In genomic region chr2:233351423-233351822, GRCh38 we compare ENCODE assay signal across 14 cellular contexts. TPM values are rescaled to one million over a fixed set of nuclear protein-coding genes. Genes with fewer than 3 reads are reported as not detected.
A peak's percentile ranks its signal among the peaks of the same experiment; 100 is the strongest.
DNase-seq lines count a peak whose midpoint lies in the region; ATAC-seq and TF ChIP-seq lines count a peak whose summit lies in the region.
"Had no signal": no experiment of that assay in that cellular context is flagged by ENCODE, and none has a peak within 500 bp of the region (broad histone marks: within the 10 kb centered on the region; RNA-seq: fewer than 3 reads in every experiment).

No MANE protein-coding gene starts in this region.

- no peak overlapping the region; a peak in 1 of 4 replicates for H3K4me3 ChIP-seq in SK-N-SH (ENCODE audit: low read depth in 2 of 2, low read length in 1 of 2)
- no peak overlapping the region for H3K4me3 ChIP-seq in NB4 (ENCODE audit: low read depth, low read length)
- H3K4me3 ChIP-seq: HAP-1, skin epidermis, tibial artery had no signal

- no peak for TF ChIP-seq POLR2A in NB4 (IDR thresholded peaks at IDR 0.05; ENCODE audit: extremely low read depth, insufficient read length)

- H3K9ac ChIP-seq in SK-N-SH: peak overlapping the region; percentile 46; the same call in 1 of the 2 replicates

- TF ChIP-seq RAD21 in SK-N-SH (IDR thresholded peaks at IDR 0.05; ENCODE audit: low read length): no peak

- DNase-seq in SK-N-SH (no peak), NB4 (ENCODE audit: low read depth) (peak; percentile 68), caudate nucleus (lab: John Stamatoyannopoulos, UW) (no peak), immature natural killer cell (no peak), pons (ENCODE audit: low spot score) (no peak)
- DNase-seq in stimulated activated naive B cell treated with anti-CD40 and anti-IgM and Interleukin-4, amounts not matched to agents 10 μg/mL and 1 μg/mL and 100 μg/mL, for 72 hours: no peak
- no peak for DNase-seq in activated CD4-positive, alpha-beta T cell treated with anti-CD3 and anti-CD28 coated beads, Interleukin-2, amount 10 ng/mL, durations not matched to agents 7 days and 5 days
- DNase-seq: NCI-H1417 treated with DMSO at 0.1 percent for 48 hours, NCI-H748 treated with DMSO at 0.1 percent for 48 hours had no signal

- CTCF ChIA-PET in SK-N-SH (lab: Yijun Ruan, JAX): no interaction called here
- CTCF ChIA-PET in activated CD4-positive, alpha-beta T cell treated with anti-CD3 and anti-CD28 coated beads, Interleukin-2, amount 10 ng/mL, durations not matched to agents 7 days and 5 days (lab: Charles Lee): interaction anchor here (0.7 to 2.7 kb wide), 2 partner anchors 10 to 20 kb away, joined by 3 to 12 read pairs; no protein-coding TSS in a partner anchor

- no peaks in the 10 kb centered on the region for H3K27me3 Mint-ChIP-seq in stimulated activated naive B cell treated with anti-CD40 and anti-IgM and Interleukin-4, amounts not matched to agents 10 μg/mL and 1 μg/mL and 100 μg/mL, for 72 hours
- H3K27me3 Mint-ChIP-seq in activated CD4-positive, alpha-beta T cell treated with anti-CD3 and anti-CD28 coated beads, Interleukin-2, amount 10 ng/mL, durations not matched to agents 7 days and 5 days: no peaks in the 10 kb centered on the region
- H3K27me3 Mint-ChIP-seq in immature natural killer cell (ENCODE audit: low read depth in 3 of 3): peaks cover 14 to 23% (median 22%) of the 10 kb centered on the region in 3 donors

- H3K4me2 ChIP-seq in SK-N-SH: peak overlapping the region; percentile 30; the same call in 1 of the 2 replicates

- peaks cover 20 to 31% of the 10 kb centered on the region in 2 donors for H3K36me3 Mint-ChIP-seq in stimulated activated naive B cell treated with anti-CD40 and anti-IgM and Interleukin-4, amounts not matched to agents 10 μg/mL and 1 μg/mL and 100 μg/mL, for 72 hours
- peaks cover 13% of the 10 kb centered on the region for H3K36me3 Mint-ChIP-seq in activated CD4-positive, alpha-beta T cell treated with anti-CD3 and anti-CD28 coated beads, Interleukin-2, amount 10 ng/mL, durations not matched to agents 7 days and 5 days (ENCODE audit: low read depth)
- peaks cover 0 to 4% (median 0%) of the 10 kb centered on the region in 3 donors for H3K36me3 Mint-ChIP-seq in immature natural killer cell

- no peak overlapping the region for H2AFZ ChIP-seq in SK-N-SH (ENCODE audit: low read depth)

- H3K4me1 Mint-ChIP-seq in stimulated activated naive B cell treated with anti-CD40 and anti-IgM and Interleukin-4, amounts not matched to agents 10 μg/mL and 1 μg/mL and 100 μg/mL, for 72 hours: peaks cover 67 to 88% of the 10 kb centered on the region in 2 donors
- peaks cover 53% of the 10 kb centered on the region for H3K4me1 Mint-ChIP-seq in activated CD4-positive, alpha-beta T cell treated with anti-CD3 and anti-CD28 coated beads, Interleukin-2, amount 10 ng/mL, durations not matched to agents 7 days and 5 days
- H3K4me1 Mint-ChIP-seq in immature natural killer cell: peaks cover 44 to 48% of the 10 kb centered on the region in 2 donors

- H3K27ac ChIP-seq in SK-N-SH (ENCODE audit: low read depth in 2 of 2, low read length in 1 of 2) (peak overlapping the region in 1 of 2 experiments; percentile 86; a peak in 2 of 4 replicates), caudate nucleus (ENCODE audit: low read depth, low read length) (peak overlapping the region; percentile 31)
- H3K27ac ChIP-seq: skin epidermis, tibial artery had no signal

- no peak for TF ChIP-seq EP300 in SK-N-SH (IDR thresholded peaks at IDR 0.05; ENCODE audit: borderline replicate concordance in 1 of 2, low read depth in 1 of 2, low read length in 1 of 2)

- peaks cover 3% of the 10 kb centered on the region for H3F3A ChIP-seq in SK-N-SH (replicated peaks; ENCODE audit: insufficient read depth)

- 72% methylated on average over 7 of the region's 7 CpGs for WGBS in SK-N-SH (ENCODE audit: low lambda C conversion rate)

- TF ChIP-seq CTCF in SK-N-SH (IDR thresholded peaks at IDR 0.05) (no peak), NB4 (IDR thresholded peaks at IDR 0.05; ENCODE audit: low read depth, low read length) (no peak)

- peaks cover 29 to 30% of the 10 kb centered on the region in 2 experiments; a peak in 3 of 4 replicates for H3K4me1 ChIP-seq in SK-N-SH (ENCODE audit: control insufficient read depth in 1 of 2, insufficient read depth in 2 of 2, low read depth in 1 of 2, low read length in 1 of 2)

- peak overlapping the region; percentile 11 to 65 for H3K4me3 Mint-ChIP-seq in stimulated activated naive B cell treated with anti-CD40 and anti-IgM and Interleukin-4, amounts not matched to agents 10 μg/mL and 1 μg/mL and 100 μg/mL, for 72 hours
- H3K4me3 Mint-ChIP-seq in activated CD4-positive, alpha-beta T cell treated with anti-CD3 and anti-CD28 coated beads, Interleukin-2, amount 10 ng/mL, durations not matched to agents 7 days and 5 days: no peak overlapping the region
- no peak overlapping the region for H3K4me3 Mint-ChIP-seq in immature natural killer cell

- ATAC-seq in SK-N-SH treated with all-trans-retinoic acid at 6 μM for 48 hours: no peak
- ATAC-seq in stimulated activated naive B cell treated with anti-CD40 and anti-IgM and Interleukin-4, amounts not matched to agents 10 μg/mL and 1 μg/mL and 100 μg/mL, for 72 hours (replicated peaks): no peak

- H3K9me3 ChIP-seq in SK-N-SH: no peaks in the 10 kb centered on the region
- H3K9me3 ChIP-seq: HAP-1, tibial artery had no signal

- H3K27me3 ChIP-seq in SK-N-SH (ENCODE audit: insufficient read depth): no peaks in the 10 kb centered on the region
- H3K27me3 ChIP-seq: tibial artery had no signal

- no peaks in the 10 kb centered on the region for H3K9me3 Mint-ChIP-seq in stimulated activated naive B cell treated with anti-CD40 and anti-IgM and Interleukin-4, amounts not matched to agents 10 μg/mL and 1 μg/mL and 100 μg/mL, for 72 hours
- H3K9me3 Mint-ChIP-seq in activated CD4-positive, alpha-beta T cell treated with anti-CD3 and anti-CD28 coated beads, Interleukin-2, amount 10 ng/mL, durations not matched to agents 7 days and 5 days: no peaks in the 10 kb centered on the region
- H3K9me3 Mint-ChIP-seq in immature natural killer cell: no peaks in the 10 kb centered on the region
- H3K9me3 Mint-ChIP-seq: nephron had no signal

- H3K9me2 ChIP-seq in SK-N-SH: no peaks in the 10 kb centered on the region

- 0 out of 2 replicates have a peak, but pooled peaks cover 10% of the 10 kb centered on the region for H4K20me1 ChIP-seq in SK-N-SH (ENCODE audit: insufficient read depth)

- POLR2A ChIA-PET in SK-N-SH (lab: Yijun Ruan, JAX): no interaction called here
- POLR2A ChIA-PET in activated CD4-positive, alpha-beta T cell treated with anti-CD3 and anti-CD28 coated beads, Interleukin-2, amount 10 ng/mL, durations not matched to agents 7 days and 5 days (lab: Charles Lee): no interaction called here

- H3K79me2 ChIP-seq in SK-N-SH (ENCODE audit: insufficient read depth): peaks cover 16% of the 10 kb centered on the region; the same call in 1 of the 2 replicates

- H3K36me3 ChIP-seq in SK-N-SH (replicated peaks in 1 of 2; ENCODE audit: control insufficient read depth in 1 of 2, insufficient read depth in 2 of 2, low read length in 1 of 2): no peaks in the 10 kb centered on the region
- H3K36me3 ChIP-seq: tibial artery had no signal

- H3K27ac Mint-ChIP-seq in stimulated activated naive B cell treated with anti-CD40 and anti-IgM and Interleukin-4, amounts not matched to agents 10 μg/mL and 1 μg/mL and 100 μg/mL, for 72 hours: peak overlapping the region; percentile 94
- H3K27ac Mint-ChIP-seq in activated CD4-positive, alpha-beta T cell treated with anti-CD3 and anti-CD28 coated beads, Interleukin-2, amount 10 ng/mL, durations not matched to agents 7 days and 5 days: no peak overlapping the region
- peak overlapping the region in 1 of 6 donors; percentile 19 for H3K27ac Mint-ChIP-seq in immature natural killer cell

TF ChIP-seq in SK-N-SH, 30 proteins besides CTCF, POLR2A, EP300 and RAD21 (continues in another document):
- no peak for TF ChIP-seq TEAD4 (IDR thresholded peaks at IDR 0.05; ENCODE audit: borderline replicate concordance, insufficient read depth)
- TF ChIP-seq RCOR1 (IDR thresholded peaks at IDR 0.05; ENCODE audit: low read length): no peak

TF ChIP-seq in SK-N-SH treated with all-trans-retinoic acid at 6 μM for 48 hours, 23 proteins besides CTCF, POLR2A, EP300 and RAD21:
- TF ChIP-seq ZFP3 (CRISPR knock-in tag; IDR thresholded peaks at IDR 0.05) (no peak), TCF4 (CRISPR knock-in tag; IDR thresholded peaks at IDR 0.05; ENCODE audit: borderline replicate concordance) (no peak)

RNA-seq across cellular contexts. Expression of gene DGKD, which starts 2.9 kb away (rescaled TPM):
- polyA plus RNA-seq in SK-N-SH (2012; rRNA removed) (17.7 and 21.7 TPM in 2 replicates), immature natural killer cell (10 to 100 TPM; 15.9 to 60.6 (median 21.3) TPM)
- 8.0 and 10.4 TPM in 2 replicates for polyA plus RNA-seq in SK-N-SH (2012; cell fraction: cytosol; rRNA removed)
- 75.5 and 81.2 TPM in 2 replicates for polyA plus RNA-seq in SK-N-SH (2012; cell fraction: nucleus; rRNA removed)
- total RNA-seq in activated CD4-positive, alpha-beta T cell treated with anti-CD3 and anti-CD28 coated beads, Interleukin-2, amount 10 ng/mL, durations not matched to agents 7 days and 5 days: 10 to 100 TPM; 84.1 to 97.5 TPM

RNA-seq across cellular contexts. Expression of gene SAG, which starts 43.8 kb away (rescaled TPM):
- polyA plus RNA-seq in SK-N-SH (2012; rRNA removed) (not detected in 2 replicates), immature natural killer cell (not detected)
- polyA plus RNA-seq in SK-N-SH (2012; cell fraction: cytosol; rRNA removed): 0.09 TPM in 1 of 2 replicates, not detected in the other
- polyA plus RNA-seq in SK-N-SH (2012; cell fraction: nucleus; rRNA removed): not detected in 2 replicates
- not detected for total RNA-seq in activated CD4-positive, alpha-beta T cell treated with anti-CD3 and anti-CD28 coated beads, Interleukin-2, amount 10 ng/mL, durations not matched to agents 7 days and 5 days

Comparison
In these comparisons a context has a peak if more than half of its experiments do, and no peak if none do; other contexts are left out.
1. H3K4me3 Mint-ChIP-seq: peak in stimulated activated naive B cell treated with anti-CD40 and anti-IgM and Interleukin-4, amounts not matched to agents 10 μg/mL and 1 μg/mL and 100 μg/mL, for 72 hours (2 of 2); none in activated CD4-positive, alpha-beta T cell treated with anti-CD3 and anti-CD28 coated beads, Interleukin-2, amount 10 ng/mL, durations not matched to agents 7 days and 5 days (single experiment) and immature natural killer cell (0 of 5).